ENCODE assay signal across 10 cellular contexts in the genomic region with DNA sequence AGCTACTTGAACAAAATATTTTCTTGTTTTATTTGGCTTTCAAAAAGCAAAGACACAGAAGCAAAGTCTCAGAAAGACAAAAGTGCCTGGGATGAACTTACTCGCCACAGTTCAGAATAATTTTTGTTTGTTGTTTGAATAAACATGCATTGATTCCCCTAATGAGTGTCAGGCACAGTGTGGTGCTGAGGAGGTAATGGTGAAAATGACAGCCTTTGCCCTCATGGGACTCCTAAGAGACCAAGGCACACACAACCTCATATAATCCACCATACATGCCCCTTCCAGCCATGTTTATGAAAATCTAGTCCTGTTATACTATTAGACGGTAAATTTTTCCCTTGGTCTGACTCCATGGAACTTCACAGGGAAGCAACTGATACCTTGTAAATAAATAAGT. TPM values are rescaled to one million over a fixed set of nuclear protein-coding genes. Genes with fewer than 3 reads are reported as not detected.
DNase-seq lines count a peak whose midpoint lies in the region; ATAC-seq, FAIRE-seq and TF ChIP-seq lines count a peak whose summit lies in the region.
"Had no signal": no experiment of that assay in that cellular context is flagged by ENCODE, and none has a peak within 500 bp of the region (broad histone marks: within the 10 kb centered on the region; RNA-seq: fewer than 3 reads in every experiment).

No MANE protein-coding gene starts in this region.

- peak; percentile 38 for DNase-seq in NCI-H82 (lab: John Stamatoyannopoulos, UW)
- no peak for DNase-seq in NCI-H82 treated with DMSO at 0.1 percent for 48 hours (lab: John Stamatoyannopoulos, UW; ENCODE audit: unreplicated experiment)
- DNase-seq in activated B cell treated with CpG ODN at 0.5 μM for 24 hours = no peak
- DNase-seq in keratinocyte (ENCODE audit: low read depth, low spot score) = no peak
- DNase-seq in suprapubic skin (ENCODE audit: low spot score in 2 of 2) = no peak
- no peak for DNase-seq in AG08396 (ENCODE audit: low spot score)
- DNase-seq in central memory CD4-positive, alpha-beta T cell = no peak
- no peak for DNase-seq in CD8-positive, alpha-beta memory T cell
- DNase-seq: NCI-H1930 had no signal

- H4K20me1 ChIP-seq in keratinocyte (ENCODE audit: control insufficient read depth, extremely low read depth, insufficient read depth, low read length) = peaks cover 4% of the 10 kb centered on the region

- peaks cover 33% of the 10 kb centered on the region for H3K4me1 ChIP-seq in keratinocyte (ENCODE audit: control insufficient read depth, extremely low read depth, insufficient read depth, low read length)
- peaks cover 56% of the 10 kb centered on the region for H3K4me1 ChIP-seq in suprapubic skin
- H3K4me1 ChIP-seq in CD8-positive, alpha-beta memory T cell (ENCODE audit: insufficient read depth, low read length) = peaks cover 4% of the 10 kb centered on the region

- intact Hi-C loops in activated B cell treated with CpG ODN at 0.5 μM for 24 hours (cut with micrococcal nuclease) = no loop called here

- peaks cover 8% of the 10 kb centered on the region for H3K36me3 Mint-ChIP-seq in activated B cell treated with CpG ODN at 0.5 μM for 24 hours (ENCODE audit: low read depth)
- H3K36me3 Mint-ChIP-seq in CD8-positive, alpha-beta memory T cell = no peaks in the 10 kb centered on the region

- no peak for FAIRE-seq in keratinocyte (lab: Jason Lieb, UNC)

- peak overlapping the region; percentile 79 for H3K4me2 ChIP-seq in keratinocyte (ENCODE audit: control insufficient read depth, extremely low read depth, insufficient read depth, low read depth, low read length)

- H3K9me1 ChIP-seq in keratinocyte (ENCODE audit: control insufficient read depth, extremely low read depth, insufficient read depth, low read length) = no peaks in the 10 kb centered on the region

- TF ChIP-seq POLR2A in suprapubic skin (IDR thresholded peaks at IDR 0.05) = no peak

- H3K79me2 ChIP-seq in keratinocyte (ENCODE audit: control insufficient read depth, insufficient read depth, low read length) = peaks cover 65% of the 10 kb centered on the region

- H2AFZ ChIP-seq in keratinocyte (ENCODE audit: control insufficient read depth, low read length) = no peak overlapping the region

- no peak for ATAC-seq in activated B cell treated with CpG ODN at 0.5 μM for 24 hours (ENCODE audit: low read depth)

- CTCF ChIA-PET in activated B cell treated with CpG ODN at 0.5 μM for 24 hours (lab: Charles Lee) = no interaction called here
- CTCF ChIA-PET in CD8-positive, alpha-beta memory T cell (lab: Charles Lee) = no interaction called here

- no peaks in the 10 kb centered on the region for H3K9me3 Mint-ChIP-seq in activated B cell treated with CpG ODN at 0.5 μM for 24 hours
- H3K9me3 Mint-ChIP-seq in CD8-positive, alpha-beta memory T cell = peaks cover 0 to 2% (median 0%) of the 10 kb centered on the region in 5 donors

- H3K27me3 ChIP-seq in keratinocyte (ENCODE audit: control insufficient read depth, extremely low read depth, insufficient read depth, low read length) (no peaks in the 10 kb centered on the region), suprapubic skin (no peaks in the 10 kb centered on the region)
- H3K27me3 ChIP-seq in CD8-positive, alpha-beta memory T cell (ENCODE audit: insufficient read depth, low read length, poor library complexity, severe bottlenecking) = peaks cover 5% of the 10 kb centered on the region

- peaks cover 30% of the 10 kb centered on the region for H3K4me1 Mint-ChIP-seq in activated B cell treated with CpG ODN at 0.5 μM for 24 hours
- H3K4me1 Mint-ChIP-seq in CD8-positive, alpha-beta memory T cell = peaks cover 14 to 26% (median 20%) of the 10 kb centered on the region in 3 donors

- H3K9ac ChIP-seq in keratinocyte (ENCODE audit: control insufficient read depth, extremely low read depth, insufficient read depth, low read length) = no peak overlapping the region

- H3K27ac ChIP-seq in keratinocyte (ENCODE audit: control insufficient read depth, insufficient read depth, low read length) (no peak overlapping the region), suprapubic skin (no peak overlapping the region)
- H3K27ac ChIP-seq in CD8-positive, alpha-beta memory T cell (ENCODE audit: low read depth, low read length) = no peak overlapping the region
- H3K27ac ChIP-seq: neutrophil had no signal

- no peaks in the 10 kb centered on the region for H3K27me3 Mint-ChIP-seq in activated B cell treated with CpG ODN at 0.5 μM for 24 hours
- H3K27me3 Mint-ChIP-seq in CD8-positive, alpha-beta memory T cell = peaks cover 15 to 49% of the 10 kb centered on the region in 2 donors

- no peaks in the 10 kb centered on the region for H3K9me3 ChIP-seq in keratinocyte (ENCODE audit: control insufficient read depth, low read depth, low read length)
- H3K9me3 ChIP-seq in suprapubic skin = no peaks in the 10 kb centered on the region
- H3K9me3 ChIP-seq in CD8-positive, alpha-beta memory T cell (ENCODE audit: low read length) = no peaks in the 10 kb centered on the region
- H3K9me3 ChIP-seq: neutrophil had no signal

- TF ChIP-seq EP300 in suprapubic skin (IDR thresholded peaks at IDR 0.05) = no peak

- H3K4me3 Mint-ChIP-seq in activated B cell treated with CpG ODN at 0.5 μM for 24 hours = peak overlapping the region; percentile 7
- peak overlapping the region in 1 of 7 donors; percentile 6 for H3K4me3 Mint-ChIP-seq in CD8-positive, alpha-beta memory T cell

- WGBS in suprapubic skin = 75% methylated on average over 2 of the region's 2 CpGs

- POLR2A ChIA-PET in activated B cell treated with CpG ODN at 0.5 μM for 24 hours (lab: Charles Lee) = no interaction called here
- POLR2A ChIA-PET in CD8-positive, alpha-beta memory T cell (lab: Charles Lee) = no interaction called here

- H3K36me3 ChIP-seq in keratinocyte (ENCODE audit: control insufficient read depth in 2 of 2, extremely low read depth in 1 of 2, insufficient read depth in 2 of 2, low read length in 2 of 2) (no peaks in the 10 kb centered on the region), suprapubic skin (no peaks in the 10 kb centered on the region)
- H3K36me3 ChIP-seq in CD8-positive, alpha-beta memory T cell (ENCODE audit: insufficient read depth, low read length) = no peaks in the 10 kb centered on the region
- H3K36me3 ChIP-seq: neutrophil had no signal

- H3K4me3 ChIP-seq in keratinocyte (ENCODE audit: control insufficient read depth in 2 of 3, extremely low read depth in 1 of 3, insufficient read depth in 2 of 3, low read depth in 1 of 3, low read length in 3 of 3) (peak overlapping the region; percentile 0 to 36 (median 8)), suprapubic skin (peak overlapping the region; percentile 81)
- no peak overlapping the region for H3K4me3 ChIP-seq in CD8-positive, alpha-beta memory T cell (ENCODE audit: low read length)

- H3K27ac Mint-ChIP-seq in activated B cell treated with CpG ODN at 0.5 μM for 24 hours = no peak overlapping the region
- H3K27ac Mint-ChIP-seq in CD8-positive, alpha-beta memory T cell = no peak overlapping the region

- dilution Hi-C loops in keratinocyte (cut with MboI; ENCODE audit: extremely low pct_ligation_motif_present, low sequenced_read_pairs) = no loop called here

- TF ChIP-seq CTCF in activated B cell treated with CpG ODN at 0.5 μM for 24 hours (IDR thresholded peaks at IDR 0.05) (no peak), keratinocyte (optimal IDR thresholded peaks at IDR 0.05 in 1 of 3, IDR thresholded peaks at IDR 0.05 in 1 of 3, conservative IDR thresholded peaks at IDR 0.05 in 1 of 3; ENCODE audit: extremely low read depth in 1 of 3, insufficient read depth in 2 of 3, low read length in 3 of 3) (no peak), suprapubic skin (IDR thresholded peaks at IDR 0.05) (no peak)

RNA-seq across cellular contexts. Expression of a gene that starts 2.5 kb away (rescaled TPM):
- total RNA-seq in activated B cell treated with CpG ODN at 0.5 μM for 24 hours (8.0 and 8.5 TPM in 2 replicates), suprapubic skin (10 to 100 TPM; 16.0 to 21.3 (median 20.2) TPM)
- 6.5 to 24.8 TPM (median 13.4 TPM) in 3 replicates for polyA plus RNA-seq in keratinocyte
- 45.2 TPM for polyA plus RNA-seq in keratinocyte (2011; ENCODE audit: low read depth)
- polyA plus RNA-seq in keratinocyte (2011; cell fraction: cytosol; rRNA removed) = 8.8 and 9.4 TPM in 2 replicates
- 23.1 and 28.8 TPM in 2 replicates for polyA plus RNA-seq in keratinocyte (2011; cell fraction: nucleus; rRNA removed)
- 6.8 and 26.7 TPM in 2 replicates for polyA plus RNA-seq in keratinocyte (2012; ENCODE audit: low replicate concordance)
- 7.5 to 17.7 TPM (median 14.8 TPM) in 3 replicates for polyA minus RNA-seq in keratinocyte
- 13.2 TPM for polyA minus RNA-seq in keratinocyte (2011; cell fraction: cytosol; rRNA and poly(A)+ RNA removed)
- 13.8 and 27.1 TPM in 2 replicates for polyA minus RNA-seq in keratinocyte (2011; cell fraction: nucleus; rRNA and poly(A)+ RNA removed)
- total RNA-seq in CD8-positive, alpha-beta memory T cell = 1 to 10 TPM; 7.2 to 7.3 TPM
- 1.3 TPM for polyA plus RNA-seq in CD8-positive, alpha-beta memory T cell
